ENCODE assay signal across 9 cellular contexts in genomic region chr9:73038613-73039012, GRCh38.
A peak's percentile ranks its signal among the peaks of the same experiment; 100 is the strongest.
DNase-seq lines count a peak whose midpoint lies in the region; ATAC-seq and TF ChIP-seq lines count a peak whose summit lies in the region.
"Had no signal": no experiment of that assay in that cellular context is flagged by ENCODE, and none has a peak within 500 bp of the region (broad histone marks: within the 10 kb centered on the region; RNA-seq: fewer than 3 reads in every experiment).

No MANE protein-coding gene starts in this region.

- POLR2A ChIA-PET in HEK293T (lab: Yijun Ruan, JAX): no interaction called here

- H3K4me3 ChIP-seq in dorsolateral prefrontal cortex (peak overlapping the region in 10 of 59 donors; percentile 2 to 33 (median 16)), lower lobe of right lung (no peak overlapping the region), subcutaneous abdominal adipose tissue (ENCODE audit: low read depth in 1 of 5, low read length in 5 of 5) (peak overlapping the region in 1 of 5 donors; percentile 13)

- H3K36me3 ChIP-seq in lower lobe of right lung: no peaks in the 10 kb centered on the region
- H3K36me3 ChIP-seq in subcutaneous abdominal adipose tissue (ENCODE audit: control insufficient read depth in 5 of 5, insufficient read depth in 5 of 5, low read length in 5 of 5): no peaks in the 10 kb centered on the region

- CTCF ChIA-PET in HEK293T (lab: Yijun Ruan, JAX): interaction anchor here (0.7 kb wide), 1 partner anchor 15 kb away, joined by 3 read pairs; no protein-coding TSS in a partner anchor

- ATAC-seq in lower lobe of right lung (peak; percentile 33 to 80), HG02642 (IDR thresholded peaks at IDR 0.05; ENCODE audit: poor library complexity, unreplicated experiment) (no peak)
- ATAC-seq: activated T-helper 17 cell treated with anti-CD3 and anti-CD28 coated beads, Interleukin-2, amount 50 U/mL, for 72 hours had no signal

- H3K27ac ChIP-seq in dorsolateral prefrontal cortex: peak overlapping the region in 47 of 59 donors; percentile 3 to 81 (median 50)
- peak overlapping the region; percentile 71 for H3K27ac ChIP-seq in lower lobe of right lung
- peak overlapping the region; percentile 19 for H3K27ac ChIP-seq in subcutaneous abdominal adipose tissue (ENCODE audit: low read depth, low read length)

- DNase-seq in HT1080 (ENCODE audit: low read depth): peak; percentile 20
- DNase-seq in dorsolateral prefrontal cortex: peak in 2 of 10 donors; percentile 13 to 35
- peak; percentile 42 for DNase-seq in lower lobe of right lung
- DNase-seq in SIG-M5 (lab: John Stamatoyannopoulos, UW): no peak
- no peak for DNase-seq in erythroblast (lab: John Stamatoyannopoulos, UW)
- no peak for DNase-seq in HEK293T (ENCODE audit: extremely low spot score)

- H3K27me3 ChIP-seq in dorsolateral prefrontal cortex (no peaks in the 10 kb centered on the region), lower lobe of right lung (ENCODE audit: low read depth) (no peaks in the 10 kb centered on the region), subcutaneous abdominal adipose tissue (ENCODE audit: control insufficient read depth in 5 of 5, insufficient read depth in 4 of 5, low read length in 5 of 5) (no peaks in the 10 kb centered on the region)

- H3K4me1 ChIP-seq in lower lobe of right lung: no peaks in the 10 kb centered on the region
- H3K4me1 ChIP-seq in subcutaneous abdominal adipose tissue (ENCODE audit: control insufficient read depth in 5 of 5, insufficient read depth in 5 of 5, low read length in 5 of 5): peaks cover 6 to 31% (median 23%) of the 10 kb centered on the region in 5 donors

- no peak for TF ChIP-seq CTCF in dorsolateral prefrontal cortex (IDR thresholded peaks at IDR 0.05 in 54 of 56, conservative IDR thresholded peaks at IDR 0.05 in 2 of 56; ENCODE audit: low read depth in 1 of 56, partially characterized antibody in 56 of 56)
- TF ChIP-seq CTCF in lower lobe of right lung (IDR thresholded peaks at IDR 0.05): no peak

- H3K9me3 ChIP-seq in lower lobe of right lung (no peaks in the 10 kb centered on the region), subcutaneous abdominal adipose tissue (ENCODE audit: control insufficient read depth in 5 of 5, low read length in 5 of 5) (no peaks in the 10 kb centered on the region)

- peak overlapping the region in 2 of 5 donors; percentile 12 to 49 for H3K9ac ChIP-seq in subcutaneous abdominal adipose tissue (ENCODE audit: low read length in 5 of 5)

- no peak for TF ChIP-seq POLR2A in erythroblast (IDR thresholded peaks at IDR 0.05; ENCODE audit: low read length)

- intact Hi-C loops in dorsolateral prefrontal cortex (cut with DNase I): no loop called here
- intact Hi-C loops in lower lobe of right lung (cut with DNase I): no loop called here

TF ChIP-seq in HEK293T, 16 proteins besides CTCF, POLR2A, EP300 and RAD21:
- TF ChIP-seq BHLHE40 (IDR thresholded peaks at IDR 0.05; ENCODE audit: borderline replicate concordance) (no peak), NFRKB (IDR thresholded peaks at IDR 0.05) (no peak)

Comparison
In these comparisons a context has a peak if more than half of its experiments do, and no peak if none do; other contexts are left out.
1. DNase-seq: peak in HT1080 (single experiment) and lower lobe of right lung (single experiment); none in SIG-M5 (single experiment), erythroblast (0 of 2) and HEK293T (single experiment).
2. H3K27ac ChIP-seq: peak in every context shown above with its lines; median percentile 71 in lower lobe of right lung; 50 in dorsolateral prefrontal cortex; 19 in subcutaneous abdominal adipose tissue.